Comparison of ENCODE assay signal across 1 cellular context in genomic region chr7:106657085-106657991, GRCh38.
TF ChIP-seq lines count a peak whose summit lies in the region.

No MANE protein-coding gene starts in this region.

TF ChIP-seq in K562, 482 proteins besides CTCF, POLR2A, EP300 and RAD21 (continued from another document):
- TF ChIP-seq, protein P1, sequence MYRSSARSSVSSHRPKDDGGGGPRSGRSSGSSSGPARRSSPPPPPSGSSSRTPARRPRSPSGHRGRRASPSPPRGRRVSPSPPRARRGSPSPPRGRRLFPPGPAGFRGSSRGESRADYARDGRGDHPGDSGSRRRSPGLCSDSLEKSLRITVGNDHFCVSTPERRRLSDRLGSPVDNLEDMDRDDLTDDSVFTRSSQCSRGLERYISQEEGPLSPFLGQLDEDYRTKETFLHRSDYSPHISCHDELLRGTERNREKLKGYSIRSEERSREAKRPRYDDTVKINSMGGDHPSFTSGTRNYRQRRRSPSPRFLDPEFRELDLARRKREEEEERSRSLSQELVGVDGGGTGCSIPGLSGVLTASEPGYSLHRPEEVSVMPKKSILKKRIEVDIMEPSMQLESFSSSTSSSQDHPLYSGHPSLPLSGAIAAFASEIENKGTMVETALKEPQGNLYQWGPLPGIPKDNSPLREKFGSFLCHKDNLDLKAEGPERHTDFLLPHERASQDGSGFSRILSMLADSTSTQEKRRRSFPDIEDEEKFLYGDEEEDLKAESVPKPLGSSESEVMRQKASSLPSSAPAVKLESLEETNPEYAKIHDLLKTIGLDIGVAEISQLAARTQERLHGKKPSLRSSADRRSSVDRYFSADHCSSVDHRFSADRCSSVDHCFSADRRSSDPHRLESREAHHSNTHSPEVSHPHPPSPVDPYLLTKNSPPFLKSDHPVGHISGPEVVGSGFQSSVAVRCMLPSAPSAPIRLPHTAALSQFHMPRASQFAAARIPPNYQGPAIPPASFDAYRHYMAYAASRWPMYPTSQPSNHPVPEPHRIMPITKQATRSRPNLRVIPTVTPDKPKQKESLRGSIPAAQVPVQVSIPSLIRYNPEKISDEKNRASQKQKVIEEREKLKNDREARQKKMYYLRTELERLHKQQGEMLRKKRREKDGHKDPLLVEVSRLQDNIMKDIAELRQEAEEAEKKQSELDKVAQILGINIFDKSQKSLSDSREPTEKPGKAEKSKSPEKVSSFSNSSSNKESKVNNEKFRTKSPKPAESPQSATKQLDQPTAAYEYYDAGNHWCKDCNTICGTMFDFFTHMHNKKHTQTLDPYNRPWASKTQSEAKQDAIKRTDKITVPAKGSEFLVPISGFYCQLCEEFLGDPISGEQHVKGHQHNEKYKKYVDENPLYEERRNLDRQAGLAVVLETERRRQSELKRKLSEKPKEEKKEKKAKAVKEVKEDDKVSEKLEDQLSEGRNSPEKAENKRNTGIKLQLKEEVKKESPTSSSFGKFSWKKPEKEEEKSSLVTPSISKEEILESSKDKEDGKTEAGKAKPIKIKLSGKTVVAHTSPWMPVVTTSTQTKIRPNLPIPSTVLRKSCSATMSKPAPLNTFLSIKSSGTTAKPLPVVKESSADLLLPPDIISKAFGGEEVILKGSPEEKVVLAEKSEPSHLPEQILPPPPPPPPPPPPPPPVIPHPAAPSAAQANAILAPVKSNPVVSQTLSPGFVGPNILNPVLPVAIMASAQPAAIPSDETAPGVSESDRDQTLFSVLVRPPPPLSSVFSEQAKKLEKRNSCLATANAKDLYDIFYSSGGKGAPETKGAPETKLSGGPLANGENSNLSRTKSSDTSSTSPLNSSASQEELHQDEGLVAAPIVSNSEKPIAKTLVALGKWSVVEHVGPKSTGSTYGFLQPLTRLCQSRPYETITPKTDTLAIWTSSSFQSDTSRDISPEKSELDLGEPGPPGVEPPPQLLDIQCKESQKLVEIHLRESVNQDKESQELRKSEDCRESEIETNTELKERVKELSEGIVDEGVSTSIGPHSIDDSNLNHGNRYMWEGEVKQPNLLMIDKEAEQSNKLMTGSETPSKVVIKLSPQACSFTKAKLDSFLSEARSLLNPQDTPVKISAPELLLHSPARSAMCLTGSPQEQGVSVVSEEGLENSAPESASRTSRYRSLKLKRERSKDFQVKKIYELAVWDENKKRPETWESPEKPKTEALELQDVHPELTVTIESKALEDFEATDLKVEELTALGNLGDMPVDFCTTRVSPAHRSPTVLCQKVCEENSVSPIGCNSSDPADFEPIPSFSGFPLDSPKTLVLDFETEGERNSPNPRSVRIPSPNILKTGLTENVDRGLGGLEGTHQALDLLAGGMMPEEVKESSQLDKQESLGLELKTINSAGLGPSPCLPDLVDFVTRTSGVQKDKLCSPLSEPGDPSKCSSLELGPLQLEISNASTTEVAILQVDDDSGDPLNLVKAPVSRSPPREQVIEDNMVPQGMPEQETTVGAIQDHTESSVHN (IDR thresholded peaks at IDR 0.05; ENCODE audit: borderline replicate concordance in 1 of 2, low read depth in 1 of 2): 0 out of 4 replicates have a peak, but pooled peaks of 1 of the 2 experiments have one; percentile 47
- TF ChIP-seq TEAD4 (IDR thresholded peaks at IDR 0.05; ENCODE audit: low read length): peak; percentile 5; the same call in 1 of the 2 replicates
- TF ChIP-seq TEAD4 (CRISPR knock-in tag; IDR thresholded peaks at IDR 0.05; ENCODE audit: borderline replicate concordance): no peak
- TF ChIP-seq ZNF232 (CRISPR knock-in tag; IDR thresholded peaks at IDR 0.05): no peak
